ENCODE assay signal across 8 cellular contexts in the genomic region with DNA sequence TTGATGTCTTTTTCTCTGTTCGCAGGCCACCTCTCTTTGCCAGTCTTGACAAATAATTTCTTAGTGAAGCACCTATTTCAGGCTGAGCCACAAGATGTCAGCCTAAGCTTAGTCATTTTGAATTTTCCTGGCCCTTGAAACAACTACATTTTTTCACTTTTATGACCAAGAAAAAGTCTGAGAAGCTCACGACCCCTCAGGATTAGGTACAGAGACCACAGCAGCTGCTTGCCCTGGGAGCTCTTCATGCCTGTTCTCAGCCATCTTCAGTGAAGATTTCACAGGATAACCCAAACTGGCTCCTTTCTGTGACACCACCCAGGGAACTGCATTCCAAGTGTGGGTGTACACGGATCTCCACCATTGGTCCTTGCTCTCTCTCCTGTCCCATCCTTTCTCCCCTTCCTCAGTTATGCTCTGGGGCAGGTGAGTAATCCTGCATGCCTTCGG. TPM values are rescaled to one million over a fixed set of nuclear protein-coding genes. Genes with fewer than 3 reads are reported as not detected.
DNase-seq lines count a peak whose midpoint lies in the region; ATAC-seq, FAIRE-seq and TF ChIP-seq lines count a peak whose summit lies in the region.

No MANE protein-coding gene starts in this region.

- POLR2A ChIA-PET in activated CD4-positive, alpha-beta memory T cell treated with anti-CD3 and anti-CD28 coated beads, Interleukin-2, amount 10 ng/mL, durations not matched to agents 7 days and 5 days (lab: Charles Lee), result no interaction called here

- H3K27ac Mint-ChIP-seq in activated T-cell treated with anti-CD3 and anti-CD28 coated beads, Interleukin-2, amount 50 U/mL, for 72 hours, result no peak overlapping the region
- no peak overlapping the region for H3K27ac Mint-ChIP-seq in activated CD4-positive, alpha-beta memory T cell treated with anti-CD3 and anti-CD28 coated beads, Interleukin-2, amount 10 ng/mL, durations not matched to agents 7 days and 5 days

- FAIRE-seq in pancreas (lab: Jason Lieb, UNC), result no peak

- H3K36me3 ChIP-seq in esophagus squamous epithelium, result no peaks in the 10 kb centered on the region
- H3K36me3 ChIP-seq in pancreas, result no peaks in the 10 kb centered on the region

- 35 to 45% methylated on average over 4 of the region's 4 CpGs for WGBS in esophagus squamous epithelium, 2 donors
- WGBS in pancreas, 2 donors, result 30 to 34% methylated on average over 4 of the region's 4 CpGs

- H3K4me1 ChIP-seq in esophagus squamous epithelium (no peaks in the 10 kb centered on the region), pancreas (no peaks in the 10 kb centered on the region)

- H3K27me3 ChIP-seq in esophagus squamous epithelium (no peaks in the 10 kb centered on the region), pancreas (no peaks in the 10 kb centered on the region)

- CTCF ChIA-PET in activated CD4-positive, alpha-beta memory T cell treated with anti-CD3 and anti-CD28 coated beads, Interleukin-2, amount 10 ng/mL, durations not matched to agents 7 days and 5 days (lab: Charles Lee), result no interaction called here

- H3K9me3 ChIP-seq in esophagus squamous epithelium (no peaks in the 10 kb centered on the region), pancreas (no peaks in the 10 kb centered on the region)

- intact Hi-C loops in esophagus squamous epithelium (cut with DNase I), result no loop called here
- intact Hi-C loops in pancreas (cut with DNase I), result no loop called here

- H3K27me3 Mint-ChIP-seq in activated T-cell treated with anti-CD3 and anti-CD28 coated beads, Interleukin-2, amount 50 U/mL, for 72 hours (ENCODE audit: low read depth), result no peaks in the 10 kb centered on the region
- no peaks in the 10 kb centered on the region for H3K27me3 Mint-ChIP-seq in activated T-cell treated with anti-CD3 and anti-CD28 coated beads, Interleukin-2, amount 50 U/mL, for 4 hours (ENCODE audit: low read depth)
- no peaks in the 10 kb centered on the region for H3K27me3 Mint-ChIP-seq in activated CD4-positive, alpha-beta memory T cell treated with anti-CD3 and anti-CD28 coated beads, Interleukin-2, amount 10 ng/mL, durations not matched to agents 7 days and 5 days

- H3K36me3 Mint-ChIP-seq in activated T-cell treated with anti-CD3 and anti-CD28 coated beads, Interleukin-2, amount 50 U/mL, for 72 hours (ENCODE audit: insufficient read depth in 2 of 2), result peaks cover 0 to 1% of the 10 kb centered on the region in 2 donors
- H3K36me3 Mint-ChIP-seq in activated T-cell treated with anti-CD3 and anti-CD28 coated beads, Interleukin-2, amount 50 U/mL, for 4 hours (ENCODE audit: insufficient read depth), result no peaks in the 10 kb centered on the region
- H3K36me3 Mint-ChIP-seq in activated CD4-positive, alpha-beta memory T cell treated with anti-CD3 and anti-CD28 coated beads, Interleukin-2, amount 10 ng/mL, durations not matched to agents 7 days and 5 days (ENCODE audit: low read depth), result no peaks in the 10 kb centered on the region

- peaks cover 11% of the 10 kb centered on the region for H3K4me1 Mint-ChIP-seq in activated T-cell treated with anti-CD3 and anti-CD28 coated beads, Interleukin-2, amount 50 U/mL, for 72 hours (ENCODE audit: low read depth)
- H3K4me1 Mint-ChIP-seq in activated T-cell treated with anti-CD3 and anti-CD28 coated beads, Interleukin-2, amount 50 U/mL, for 4 hours (ENCODE audit: low read depth), result no peaks in the 10 kb centered on the region
- no peaks in the 10 kb centered on the region for H3K4me1 Mint-ChIP-seq in activated CD4-positive, alpha-beta memory T cell treated with anti-CD3 and anti-CD28 coated beads, Interleukin-2, amount 10 ng/mL, durations not matched to agents 7 days and 5 days

- peak; percentile 5 to 10 for DNase-seq in activated T-cell treated with anti-CD3 and anti-CD28 coated beads, Interleukin-2, amount 50 U/mL, for 72 hours
- DNase-seq in activated T-cell treated with anti-CD3 and anti-CD28 coated beads, Interleukin-2, amount 50 U/mL, for 4 hours, result no peak
- DNase-seq in NCI-H526 treated with DMSO at 0.1 percent for 48 hours (lab: John Stamatoyannopoulos, UW) (peak; percentile 53), esophagus squamous epithelium (lab: John Stamatoyannopoulos, UW) (no peak), pancreas (peak in 1 of 6 donors; percentile 34)
- no peak for DNase-seq in NK-92 treated with Interleukin-12 subunit alpha and Interleukin-12 subunit beta, amount 100 ng/mL, for 24 hours (lab: John Stamatoyannopoulos, UW)
- DNase-seq in activated CD4-positive, alpha-beta memory T cell treated with anti-CD3 and anti-CD28 coated beads, Interleukin-2, amount 10 ng/mL, durations not matched to agents 7 days and 5 days, result no peak

- H3K4me3 Mint-ChIP-seq in activated T-cell treated with anti-CD3 and anti-CD28 coated beads, Interleukin-2, amount 50 U/mL, for 72 hours, result no peak overlapping the region
- H3K4me3 Mint-ChIP-seq in activated T-cell treated with anti-CD3 and anti-CD28 coated beads, Interleukin-2, amount 50 U/mL, for 4 hours, result no peak overlapping the region
- no peak overlapping the region for H3K4me3 Mint-ChIP-seq in activated CD4-positive, alpha-beta memory T cell treated with anti-CD3 and anti-CD28 coated beads, Interleukin-2, amount 10 ng/mL, durations not matched to agents 7 days and 5 days

- no peak for TF ChIP-seq POLR2A in esophagus squamous epithelium (IDR thresholded peaks at IDR 0.05)

- no peak for ATAC-seq in activated T-cell treated with anti-CD3 and anti-CD28 coated beads, Interleukin-2, amount 50 U/mL, for 72 hours (replicated peaks in 1 of 2)
- no peak for ATAC-seq in activated T-cell treated with anti-CD3 and anti-CD28 coated beads, Interleukin-2, amount 50 U/mL, for 4 hours
- ATAC-seq in pancreas, result peak in 3 of 4 donors; percentile 78 to 86 (median 83)
- no peak for ATAC-seq in HG02678 (IDR thresholded peaks at IDR 0.05; ENCODE audit: unreplicated experiment)

- no peaks in the 10 kb centered on the region for H3K9me3 Mint-ChIP-seq in activated T-cell treated with anti-CD3 and anti-CD28 coated beads, Interleukin-2, amount 50 U/mL, for 72 hours
- H3K9me3 Mint-ChIP-seq in activated T-cell treated with anti-CD3 and anti-CD28 coated beads, Interleukin-2, amount 50 U/mL, for 4 hours, result no peaks in the 10 kb centered on the region
- H3K9me3 Mint-ChIP-seq in activated CD4-positive, alpha-beta memory T cell treated with anti-CD3 and anti-CD28 coated beads, Interleukin-2, amount 10 ng/mL, durations not matched to agents 7 days and 5 days, result no peaks in the 10 kb centered on the region

- TF ChIP-seq CTCF in esophagus squamous epithelium (IDR thresholded peaks at IDR 0.05) (peak in 5 of 6 experiments; percentile 35 to 62 (median 45)), pancreas (IDR thresholded peaks at IDR 0.05) (peak in 3 of 4 donors; percentile 28 to 40 (median 36))

- no peak overlapping the region for H3K27ac ChIP-seq in esophagus squamous epithelium
- H3K27ac ChIP-seq in pancreas, result no peak overlapping the region

- H3K4me3 ChIP-seq in esophagus squamous epithelium, result no peak overlapping the region
- no peak overlapping the region for H3K4me3 ChIP-seq in pancreas

RNA-seq across cellular contexts. Expression of a gene that starts 38.4 kb away (rescaled TPM):
- total RNA-seq in activated T-cell treated with anti-CD3 and anti-CD28 coated beads, Interleukin-2, amount 50 U/mL, for 72 hours, result 1 to 10 TPM; 1.4 to 2.0 TPM
- total RNA-seq in activated T-cell treated with anti-CD3 and anti-CD28 coated beads, Interleukin-2, amount 50 U/mL, for 4 hours, result under 1 TPM; 0.16 to 0.71 (median 0.23) TPM
- total RNA-seq in esophagus squamous epithelium (1 to 10 TPM; 6.9 to 9.1 (median 7.3) TPM), pancreas (1 to 10 TPM; 2.6 to 9.3 (median 5.5) TPM)
- 1 to 10 TPM; 1.5 TPM for polyA plus RNA-seq in pancreas
- not detected for total RNA-seq in activated CD4-positive, alpha-beta memory T cell treated with anti-CD3 and anti-CD28 coated beads, Interleukin-2, amount 10 ng/mL, durations not matched to agents 7 days and 5 days

Comparison
In these comparisons a context has a peak if more than half of its experiments do, and no peak if none do; other contexts are left out.
1. DNase-seq: peak in activated T-cell treated with anti-CD3 and anti-CD28 coated beads, Interleukin-2, amount 50 U/mL, for 72 hours (2 of 2) and NCI-H526 treated with DMSO at 0.1 percent for 48 hours (single experiment); none in activated T-cell treated with anti-CD3 and anti-CD28 coated beads, Interleukin-2, amount 50 U/mL, for 4 hours (single experiment), esophagus squamous epithelium (single experiment), NK-92 treated with Interleukin-12 subunit alpha and Interleukin-12 subunit beta, amount 100 ng/mL, for 24 hours (single experiment) and activated CD4-positive, alpha-beta memory T cell treated with anti-CD3 and anti-CD28 coated beads, Interleukin-2, amount 10 ng/mL, durations not matched to agents 7 days and 5 days (single experiment).
2. ATAC-seq: peak in pancreas (3 of 4); none in activated T-cell treated with anti-CD3 and anti-CD28 coated beads, Interleukin-2, amount 50 U/mL, for 72 hours (0 of 2), activated T-cell treated with anti-CD3 and anti-CD28 coated beads, Interleukin-2, amount 50 U/mL, for 4 hours (0 of 2) and HG02678 (single experiment).